30 cellular contexts compared by ENCODE assay signal in genomic region chr1:61753998-61754508, GRCh38. TPM values are rescaled to one million over a fixed set of nuclear protein-coding genes. Genes with fewer than 3 reads are reported as not detected.
DNase-seq lines count a peak whose midpoint lies in the region; ATAC-seq, FAIRE-seq and TF ChIP-seq lines count a peak whose summit lies in the region.
"Had no signal": no experiment of that assay in that cellular context is flagged by ENCODE, and none has a peak within 500 bp of the region (broad histone marks: within the 10 kb centered on the region; RNA-seq: fewer than 3 reads in every experiment).

No MANE protein-coding gene starts in this region.

- H3K4me3 ChIP-seq in GM23338: no peak overlapping the region; the same call in 1 of the 2 replicates
- H3K4me3 ChIP-seq: lung, mucosa of descending colon, psoas muscle, SJCRH30 had no signal

- TF ChIP-seq CTCF in GM23338 (conservative IDR thresholded peaks at IDR 0.05; ENCODE audit: low read depth in 2 of 2) (no peak), nephron (IDR thresholded peaks at IDR 0.05; ENCODE audit: unreplicated experiment in 3 of 3) (no peak)

- H3K36me3 ChIP-seq in GM23338 (ENCODE audit: insufficient read depth): no peaks in the 10 kb centered on the region
- H3K36me3 ChIP-seq: SJCRH30 had no signal

- FAIRE-seq in G401.6 (lab: Jason Lieb, UNC): peak; percentile 3

- no peak overlapping the region for H3K27ac Mint-ChIP-seq in GM23338
- H3K27ac Mint-ChIP-seq in activated naive CD8-positive, alpha-beta T cell treated with anti-CD3 and anti-CD28 coated beads for 36 hours: peak overlapping the region; percentile 10
- peak overlapping the region in 2 of 3 experiments; percentile 35 to 40 for H3K27ac Mint-ChIP-seq in nephron
- H3K27ac Mint-ChIP-seq: natural killer cell; stimulated activated naive B cell treated with anti-CD40 and anti-IgM and Interleukin-4, amounts not matched to agents 10 μg/mL and 1 μg/mL and 100 μg/mL, for 72 hours had no signal

- H3K79me2 ChIP-seq in GM23338 (replicated peaks; ENCODE audit: insufficient read depth): peaks cover 100% of the 10 kb centered on the region

- H3K27me3 Mint-ChIP-seq in GM23338 (ENCODE audit: insufficient read depth, low read depth, poor library complexity): peaks cover 2% of the 10 kb centered on the region
- H3K27me3 Mint-ChIP-seq in activated naive CD8-positive, alpha-beta T cell treated with anti-CD3 and anti-CD28 coated beads for 36 hours: no peaks in the 10 kb centered on the region
- H3K27me3 Mint-ChIP-seq in nephron (ENCODE audit: low read depth): no peaks in the 10 kb centered on the region
- H3K27me3 Mint-ChIP-seq: stimulated activated naive B cell treated with anti-CD40 and anti-IgM and Interleukin-4, amounts not matched to agents 10 μg/mL and 1 μg/mL and 100 μg/mL, for 72 hours had no signal

- ATAC-seq in GM23338: no peak
- ATAC-seq: left cardiac atrium; natural killer cell; psoas muscle; stimulated activated naive B cell treated with anti-CD40 and anti-IgM and Interleukin-4, amounts not matched to agents 10 μg/mL and 1 μg/mL and 100 μg/mL, for 72 hours had no signal

- DNase-seq in GM23338 (ENCODE audit: low spot score) (no peak), cerebellum (ENCODE audit: low spot score) (no peak), NCI-H2107 treated with DMSO at 0.1 percent for 48 hours (lab: John Stamatoyannopoulos, UW; ENCODE audit: unreplicated experiment) (no peak), DMS 273 treated with DMSO at 0.1 percent for 48 hours (lab: John Stamatoyannopoulos, UW) (no peak), NCI-H1417 (lab: John Stamatoyannopoulos, UW) (no peak)
- no peak for DNase-seq in activated naive CD8-positive, alpha-beta T cell treated with anti-CD3 and anti-CD28 coated beads for 36 hours
- DNase-seq: activated CD4-positive, alpha-beta T cell treated with anti-CD3 and anti-CD28 coated beads for 48 hours; activated naive CD4-positive, alpha-beta T cell treated with anti-CD3 and anti-CD28 coated beads, Interleukin-2, amount 50 U/mL, for 16 hours; C1 segment of cervical spinal cord; DMS79; GDM1; hippocampal formation; KG1; left cardiac atrium; MM.1S; mucosa of descending colon; natural killer cell; NCI-H1105 treated with DMSO at 0.1 percent for 48 hours; NCI-H526 treated with DMSO at 0.1 percent for 48 hours; occipital lobe; psoas muscle; stimulated activated CD4-positive, alpha-beta T cell treated with anti-CD3 and anti-CD28 coated beads, Interleukin-15, amount 100 ng/mL, for 24 hours; stimulated activated naive B cell treated with anti-CD40 and anti-IgM and Interleukin-4, amounts not matched to agents 10 μg/mL and 1 μg/mL and 100 μg/mL, for 72 hours; SW 1271; T-helper 9 cell had no signal

- 0 out of 2 replicates have a peak overlapping the region, but pooled peaks have one; percentile 65 for H3K4me2 ChIP-seq in GM23338

- peaks cover 4% of the 10 kb centered on the region; the same call in 1 of the 2 replicates for H3F3A ChIP-seq in GM23338 (replicated peaks; ENCODE audit: low read depth)

- no peak overlapping the region; the same call in 2 of the 3 replicates for H3K4me3 Mint-ChIP-seq in GM23338
- no peak overlapping the region for H3K4me3 Mint-ChIP-seq in activated naive CD8-positive, alpha-beta T cell treated with anti-CD3 and anti-CD28 coated beads for 36 hours
- H3K4me3 Mint-ChIP-seq in nephron: no peak overlapping the region
- H3K4me3 Mint-ChIP-seq: natural killer cell; stimulated activated naive B cell treated with anti-CD40 and anti-IgM and Interleukin-4, amounts not matched to agents 10 μg/mL and 1 μg/mL and 100 μg/mL, for 72 hours had no signal

- no peaks in the 10 kb centered on the region for H3K9me3 Mint-ChIP-seq in GM23338
- no peaks in the 10 kb centered on the region for H3K9me3 Mint-ChIP-seq in activated naive CD8-positive, alpha-beta T cell treated with anti-CD3 and anti-CD28 coated beads for 36 hours
- H3K9me3 Mint-ChIP-seq in nephron: no peaks in the 10 kb centered on the region
- H3K9me3 Mint-ChIP-seq: natural killer cell; stimulated activated naive B cell treated with anti-CD40 and anti-IgM and Interleukin-4, amounts not matched to agents 10 μg/mL and 1 μg/mL and 100 μg/mL, for 72 hours had no signal

- H3K4me1 ChIP-seq in GM23338 (ENCODE audit: insufficient read depth): peaks cover 27% of the 10 kb centered on the region
- H3K4me1 ChIP-seq: psoas muscle, SJCRH30 had no signal

- H3K36me3 Mint-ChIP-seq in GM23338 (ENCODE audit: low read depth) (no peaks in the 10 kb centered on the region), nephron (ENCODE audit: low read depth) (no peaks in the 10 kb centered on the region)
- peaks cover 4% of the 10 kb centered on the region for H3K36me3 Mint-ChIP-seq in activated naive CD8-positive, alpha-beta T cell treated with anti-CD3 and anti-CD28 coated beads for 36 hours
- H3K36me3 Mint-ChIP-seq: natural killer cell; stimulated activated naive B cell treated with anti-CD40 and anti-IgM and Interleukin-4, amounts not matched to agents 10 μg/mL and 1 μg/mL and 100 μg/mL, for 72 hours had no signal

- no peak overlapping the region for H2AFZ ChIP-seq in GM23338

- H3K9me2 ChIP-seq in GM23338 (ENCODE audit: insufficient read depth): no peaks in the 10 kb centered on the region

- peaks cover 21% of the 10 kb centered on the region for H3K4me1 Mint-ChIP-seq in GM23338
- H3K4me1 Mint-ChIP-seq in activated naive CD8-positive, alpha-beta T cell treated with anti-CD3 and anti-CD28 coated beads for 36 hours: peaks cover 20% of the 10 kb centered on the region
- no peaks in the 10 kb centered on the region for H3K4me1 Mint-ChIP-seq in nephron
- H3K4me1 Mint-ChIP-seq: natural killer cell had no signal

- H4K20me1 ChIP-seq in GM23338 (replicated peaks; ENCODE audit: insufficient read depth): peaks cover 7% of the 10 kb centered on the region; the same call in 1 of the 2 replicates

- H3K27me3 ChIP-seq in GM23338 (ENCODE audit: insufficient read depth): no peaks in the 10 kb centered on the region
- H3K27me3 ChIP-seq: SJCRH30 had no signal

- peak overlapping the region; percentile 77; the same call in 1 of the 2 replicates for H3K27ac ChIP-seq in GM23338 (ENCODE audit: low read depth)
- H3K27ac ChIP-seq: HL-60, psoas muscle, SJCRH30 had no signal

TF ChIP-seq in GM23338, 12 proteins besides CTCF, POLR2A, EP300 and RAD21 (continues in another document):
- TF ChIP-seq POLR2AphosphoS5 (IDR thresholded peaks at IDR 0.05; ENCODE audit: low read depth): no peak
- TF ChIP-seq NANOG (IDR thresholded peaks at IDR 0.05; ENCODE audit: borderline replicate concordance): no peak

RNA-seq across cellular contexts. Expression of gene PATJ, which starts 11.8 kb away (rescaled TPM):
- total RNA-seq in GM23338 (2014; rRNA removed; shearing (Covaris generic)): 43.0 and 68.4 TPM in 2 replicates
- 26.9 and 35.3 TPM in 2 replicates for polyA plus RNA-seq in GM23338 (2016; fragmentation: Nextera tagmentation; extraction: Ambion mirVana)
- total RNA-seq in activated naive CD8-positive, alpha-beta T cell treated with anti-CD3 and anti-CD28 coated beads for 36 hours: 1 to 10 TPM; 6.8 to 8.9 TPM
- total RNA-seq in cerebellum: 37.6 TPM

RNA-seq across cellular contexts. Expression of gene TM2D1, which starts 29.1 kb away (rescaled TPM):
- 35.5 and 47.5 TPM in 2 replicates for total RNA-seq in GM23338 (2014; rRNA removed; shearing (Covaris generic))
- 44.4 and 46.7 TPM in 2 replicates for polyA plus RNA-seq in GM23338 (2016; fragmentation: Nextera tagmentation; extraction: Ambion mirVana)
- total RNA-seq in activated naive CD8-positive, alpha-beta T cell treated with anti-CD3 and anti-CD28 coated beads for 36 hours: 10 to 100 TPM; 24.7 to 25.6 TPM
- total RNA-seq in cerebellum: 51.4 TPM
